In genomic region chr12:113259499-113259953, GRCh38 we compare ENCODE assay signal across 8 cellular contexts. TPM values are rescaled to one million over a fixed set of nuclear protein-coding genes. Genes with fewer than 3 reads are reported as not detected.
DNase-seq lines count a peak whose midpoint lies in the region; ATAC-seq and TF ChIP-seq lines count a peak whose summit lies in the region.

No MANE protein-coding gene starts in this region.

- H3K9me3 ChIP-seq in esophagus muscularis mucosa: no peaks in the 10 kb centered on the region

- 81% methylated on average over 2 of the region's 2 CpGs for WGBS in esophagus muscularis mucosa

- H3K9me3 Mint-ChIP-seq in nephron: peaks cover 3% of the 10 kb centered on the region
- H3K9me3 Mint-ChIP-seq in endothelial cell (ENCODE audit: unreplicated experiment): no peaks in the 10 kb centered on the region
- no peaks in the 10 kb centered on the region for H3K9me3 Mint-ChIP-seq in activated CD8-positive, alpha-beta memory T cell treated with anti-CD3 and anti-CD28 coated beads, Interleukin-2, amount 10 ng/mL, durations not matched to agents 7 days and 5 days (ENCODE audit: low read depth)

- no peaks in the 10 kb centered on the region for H3K27me3 Mint-ChIP-seq in nephron (ENCODE audit: low read depth)
- H3K27me3 Mint-ChIP-seq in endothelial cell (ENCODE audit: unreplicated experiment): no peaks in the 10 kb centered on the region
- no peaks in the 10 kb centered on the region for H3K27me3 Mint-ChIP-seq in activated CD8-positive, alpha-beta memory T cell treated with anti-CD3 and anti-CD28 coated beads, Interleukin-2, amount 10 ng/mL, durations not matched to agents 7 days and 5 days

- H3K36me3 Mint-ChIP-seq in nephron (ENCODE audit: low read depth) (peaks cover 10% of the 10 kb centered on the region), endothelial cell (ENCODE audit: low read depth, unreplicated experiment) (no peaks in the 10 kb centered on the region)
- peaks cover 19% of the 10 kb centered on the region for H3K36me3 Mint-ChIP-seq in activated CD8-positive, alpha-beta memory T cell treated with anti-CD3 and anti-CD28 coated beads, Interleukin-2, amount 10 ng/mL, durations not matched to agents 7 days and 5 days

- no peak for ATAC-seq in activated CD8-positive, alpha-beta memory T cell treated with anti-CD3 and anti-CD28 coated beads, Interleukin-2, amount 10 ng/mL, durations not matched to agents 7 days and 5 days

- H3K4me3 Mint-ChIP-seq in nephron: peak overlapping the region in 1 of 3 experiments; percentile 40
- H3K4me3 Mint-ChIP-seq in endothelial cell (ENCODE audit: unreplicated experiment): no peak overlapping the region
- H3K4me3 Mint-ChIP-seq in activated CD8-positive, alpha-beta memory T cell treated with anti-CD3 and anti-CD28 coated beads, Interleukin-2, amount 10 ng/mL, durations not matched to agents 7 days and 5 days: no peak overlapping the region

- DNase-seq in DMS53 (lab: John Stamatoyannopoulos, UW) (peak; percentile 88), NCI-H774 (lab: John Stamatoyannopoulos, UW) (peak; percentile 56), esophagus muscularis mucosa (ENCODE audit: extremely low spot score) (no peak), endothelial cell (ENCODE audit: low spot score) (no peak), GM19240 (ENCODE audit: insufficient read length, low spot score) (no peak), activated T-cell treated with anti-CD3 and anti-CD28 coated beads for 4 hours (no peak)
- DNase-seq in activated CD8-positive, alpha-beta memory T cell treated with anti-CD3 and anti-CD28 coated beads, Interleukin-2, amount 10 ng/mL, durations not matched to agents 7 days and 5 days: no peak

- peaks cover 30 to 54% (median 43%) of the 10 kb centered on the region in 4 donors for H3K4me1 ChIP-seq in esophagus muscularis mucosa

- CTCF ChIA-PET in activated CD8-positive, alpha-beta memory T cell treated with anti-CD3 and anti-CD28 coated beads, Interleukin-2, amount 10 ng/mL, durations not matched to agents 7 days and 5 days (lab: Charles Lee): no interaction called here

- peaks cover 29% of the 10 kb centered on the region for H3K4me1 Mint-ChIP-seq in nephron
- H3K4me1 Mint-ChIP-seq in endothelial cell (ENCODE audit: unreplicated experiment): peaks cover 20% of the 10 kb centered on the region
- peaks cover 35% of the 10 kb centered on the region for H3K4me1 Mint-ChIP-seq in activated CD8-positive, alpha-beta memory T cell treated with anti-CD3 and anti-CD28 coated beads, Interleukin-2, amount 10 ng/mL, durations not matched to agents 7 days and 5 days

- no peak overlapping the region for H3K4me3 ChIP-seq in esophagus muscularis mucosa

- TF ChIP-seq POLR2A in esophagus muscularis mucosa (IDR thresholded peaks at IDR 0.05; ENCODE audit: low read depth): no peak

- no peaks in the 10 kb centered on the region for H3K27me3 ChIP-seq in esophagus muscularis mucosa

- H3K27ac Mint-ChIP-seq in nephron: peak overlapping the region; percentile 81 to 90 (median 82)
- H3K27ac Mint-ChIP-seq in endothelial cell (ENCODE audit: unreplicated experiment): no peak overlapping the region
- no peak overlapping the region for H3K27ac Mint-ChIP-seq in activated CD8-positive, alpha-beta memory T cell treated with anti-CD3 and anti-CD28 coated beads, Interleukin-2, amount 10 ng/mL, durations not matched to agents 7 days and 5 days

- intact Hi-C loops in esophagus muscularis mucosa (cut with DNase I): no loop called here

- peak overlapping the region; percentile 58 to 72 (median 63) for H3K27ac ChIP-seq in esophagus muscularis mucosa (replicated peaks in 1 of 4)

- H3K36me3 ChIP-seq in esophagus muscularis mucosa: peaks cover 0 to 14% (median 8%) of the 10 kb centered on the region in 4 donors

- no peak for TF ChIP-seq EP300 in esophagus muscularis mucosa (IDR thresholded peaks at IDR 0.05)

- no peak for TF ChIP-seq CTCF in esophagus muscularis mucosa (IDR thresholded peaks at IDR 0.05)
- TF ChIP-seq CTCF in nephron (IDR thresholded peaks at IDR 0.05; ENCODE audit: unreplicated experiment in 3 of 3): no peak
- no peak for TF ChIP-seq CTCF in endothelial cell (IDR thresholded peaks at IDR 0.05; ENCODE audit: unreplicated experiment)

RNA-seq across cellular contexts. Expression of gene TPCN1, which starts 38.3 kb away (rescaled TPM):
- 10 to 100 TPM; 31.1 to 54.0 (median 34.5) TPM for total RNA-seq in esophagus muscularis mucosa
- total RNA-seq in endothelial cell (ENCODE audit: unreplicated experiment): 8.4 TPM
- 10 to 100 TPM; 21.4 to 23.3 TPM for total RNA-seq in activated CD8-positive, alpha-beta memory T cell treated with anti-CD3 and anti-CD28 coated beads, Interleukin-2, amount 10 ng/mL, durations not matched to agents 7 days and 5 days

Comparison
In these comparisons a context has a peak if more than half of its experiments do, and no peak if none do; other contexts are left out.
1. DNase-seq: peak in DMS53 (single experiment) and NCI-H774 (single experiment); none in esophagus muscularis mucosa (single experiment), endothelial cell (single experiment), GM19240 (single experiment), activated T-cell treated with anti-CD3 and anti-CD28 coated beads for 4 hours (single experiment) and activated CD8-positive, alpha-beta memory T cell treated with anti-CD3 and anti-CD28 coated beads, Interleukin-2, amount 10 ng/mL, durations not matched to agents 7 days and 5 days (single experiment).
2. H3K27ac Mint-ChIP-seq: peak in nephron (3 of 3); none in endothelial cell (single experiment) and activated CD8-positive, alpha-beta memory T cell treated with anti-CD3 and anti-CD28 coated beads, Interleukin-2, amount 10 ng/mL, durations not matched to agents 7 days and 5 days (single experiment).